8 cellular contexts compared by ENCODE assay signal in the genomic region with DNA sequence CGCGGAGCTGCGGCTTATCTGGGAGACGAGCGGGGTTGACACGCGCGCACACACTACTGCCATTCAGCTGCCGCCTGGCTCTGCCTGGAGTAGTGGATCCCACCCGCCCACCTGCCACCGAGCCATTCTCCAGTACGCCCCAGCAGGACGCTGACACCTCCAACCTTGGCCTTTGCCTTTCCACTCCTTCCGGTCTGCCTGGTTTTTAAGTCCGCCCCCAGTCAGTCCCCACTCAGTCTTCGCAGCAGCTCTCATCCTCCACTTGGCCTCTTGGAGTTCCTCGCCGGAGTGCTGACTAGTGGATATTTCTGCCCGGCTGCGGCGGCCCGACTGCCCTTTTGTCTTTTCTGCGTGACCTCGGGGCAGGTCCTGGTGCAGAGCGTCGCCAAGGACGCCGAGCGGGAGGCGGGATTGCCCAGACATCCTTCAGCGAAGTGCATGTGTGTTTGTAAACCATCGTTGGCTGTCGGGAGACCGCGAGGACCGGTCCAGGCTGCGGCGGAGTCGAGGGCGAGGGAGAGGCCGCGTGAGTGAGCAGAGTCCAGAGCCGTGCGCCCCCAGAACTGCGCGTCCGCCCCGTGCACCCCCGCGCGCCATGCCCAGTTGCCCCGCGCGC. TPM values are rescaled to one million over a fixed set of nuclear protein-coding genes. Genes with fewer than 3 reads are reported as not detected.
DNase-seq lines count a peak whose midpoint lies in the region; ATAC-seq and TF ChIP-seq lines count a peak whose summit lies in the region.

No MANE protein-coding gene starts in this region.

- no peak for DNase-seq in activated CD4-positive, alpha-beta T cell treated with anti-CD3 and anti-CD28 coated beads, Interleukin-2, amount 10 ng/mL, durations not matched to agents 24 days and 14 days
- no peak for DNase-seq in activated CD4-positive, alpha-beta T cell treated with anti-CD3 and anti-CD28 coated beads, Interleukin-2, amount 50 U/mL, for 4 hours
- DNase-seq in SJSA1 (ENCODE audit: low read depth in 1 of 2, low spot score in 2 of 2) (peak; percentile 82 to 86), fibroblast of villous mesenchyme (ENCODE audit: low read depth) (peak; percentile 29), hippocampal formation (lab: John Stamatoyannopoulos, UW) (no peak)
- DNase-seq in stimulated activated CD4-positive, alpha-beta T cell treated with anti-CD3 and anti-CD28 coated beads, Interleukin-4, amount 100 ng/mL, for 4 hours = no peak

- H3K9me3 Mint-ChIP-seq in activated CD4-positive, alpha-beta T cell treated with anti-CD3 and anti-CD28 coated beads, Interleukin-2, amount 10 ng/mL, durations not matched to agents 24 days and 14 days = no peaks in the 10 kb centered on the region

- H3K27ac ChIP-seq in SJSA1 (no peak overlapping the region), parathyroid adenoma (no peak overlapping the region)

- peak overlapping the region; percentile 57 for H3K4me3 Mint-ChIP-seq in activated CD4-positive, alpha-beta T cell treated with anti-CD3 and anti-CD28 coated beads, Interleukin-2, amount 10 ng/mL, durations not matched to agents 24 days and 14 days

- peaks cover 47% of the 10 kb centered on the region for H3K27me3 Mint-ChIP-seq in activated CD4-positive, alpha-beta T cell treated with anti-CD3 and anti-CD28 coated beads, Interleukin-2, amount 10 ng/mL, durations not matched to agents 24 days and 14 days

- peak overlapping the region; percentile 51 for H3K4me3 ChIP-seq in SJSA1
- peak overlapping the region; percentile 78 for H3K4me3 ChIP-seq in fibroblast of villous mesenchyme (ENCODE audit: low read depth, low read length)
- H3K4me3 ChIP-seq in parathyroid adenoma (ENCODE audit: low read depth, low read length) = peak overlapping the region; percentile 61

- H3K36me3 Mint-ChIP-seq in activated CD4-positive, alpha-beta T cell treated with anti-CD3 and anti-CD28 coated beads, Interleukin-2, amount 10 ng/mL, durations not matched to agents 24 days and 14 days (ENCODE audit: low read depth) = peaks cover 2% of the 10 kb centered on the region

- peak overlapping the region; percentile 81 for H2AFZ ChIP-seq in parathyroid adenoma

- H3K27ac Mint-ChIP-seq in activated CD4-positive, alpha-beta T cell treated with anti-CD3 and anti-CD28 coated beads, Interleukin-2, amount 10 ng/mL, durations not matched to agents 24 days and 14 days = no peak overlapping the region

- H3K27me3 ChIP-seq in SJSA1 (replicated peaks) (peaks cover 12% of the 10 kb centered on the region; the same call in 1 of the 2 replicates), parathyroid adenoma (ENCODE audit: control insufficient read depth, insufficient read depth, low read length) (no peaks in the 10 kb centered on the region)

- ATAC-seq in GM19463 (IDR thresholded peaks at IDR 0.05; ENCODE audit: unreplicated experiment) = no peak

- no peak overlapping the region for H3K9ac ChIP-seq in parathyroid adenoma

- H3K4me1 Mint-ChIP-seq in activated CD4-positive, alpha-beta T cell treated with anti-CD3 and anti-CD28 coated beads, Interleukin-2, amount 10 ng/mL, durations not matched to agents 24 days and 14 days = peaks cover 8% of the 10 kb centered on the region

- H3K4me2 ChIP-seq in parathyroid adenoma (ENCODE audit: low read length) = peak overlapping the region; percentile 95

- peaks cover 66% of the 10 kb centered on the region for H3K4me1 ChIP-seq in SJSA1 (replicated peaks)
- no peaks in the 10 kb centered on the region for H3K4me1 ChIP-seq in parathyroid adenoma

- intact Hi-C loops in activated CD4-positive, alpha-beta T cell treated with anti-CD3 and anti-CD28 coated beads, Interleukin-2, amount 10 ng/mL, durations not matched to agents 24 days and 14 days (cut with micrococcal nuclease) = no loop called here

- H3K79me2 ChIP-seq in parathyroid adenoma = no peaks in the 10 kb centered on the region

- no peak for TF ChIP-seq CTCF in fibroblast of villous mesenchyme (IDR thresholded peaks at IDR 0.05; ENCODE audit: insufficient read depth, low read depth, low read length)
- TF ChIP-seq CTCF in parathyroid adenoma (IDR thresholded peaks at IDR 0.05) = no peak

- H3K9me3 ChIP-seq in SJSA1 (replicated peaks) (no peaks in the 10 kb centered on the region), parathyroid adenoma (ENCODE audit: control insufficient read depth, low read length) (no peaks in the 10 kb centered on the region)

- H3K36me3 ChIP-seq in SJSA1 = peaks cover 17% of the 10 kb centered on the region
- H3K36me3 ChIP-seq in parathyroid adenoma (ENCODE audit: control insufficient read depth, insufficient read depth, low read length) = no peaks in the 10 kb centered on the region

RNA-seq across cellular contexts. Expression of gene SLIT2, which starts 1.1 kb away (rescaled TPM):
- total RNA-seq in activated CD4-positive, alpha-beta T cell treated with anti-CD3 and anti-CD28 coated beads, Interleukin-2, amount 10 ng/mL, durations not matched to agents 24 days and 14 days = 0.07 TPM in 2 replicates
- 13.4 and 20.7 TPM in 2 replicates for total RNA-seq in SJSA1 (2014; rRNA removed; shearing (Covaris generic))
- 8.4 and 20.7 TPM in 2 replicates for total RNA-seq in fibroblast of villous mesenchyme

Comparison
In these comparisons a context has a peak if more than half of its experiments do, and no peak if none do; other contexts are left out.
1. DNase-seq: peak in SJSA1 (2 of 2) and fibroblast of villous mesenchyme (single experiment); none in activated CD4-positive, alpha-beta T cell treated with anti-CD3 and anti-CD28 coated beads, Interleukin-2, amount 10 ng/mL, durations not matched to agents 24 days and 14 days (single experiment), activated CD4-positive, alpha-beta T cell treated with anti-CD3 and anti-CD28 coated beads, Interleukin-2, amount 50 U/mL, for 4 hours (0 of 2), hippocampal formation (0 of 2) and stimulated activated CD4-positive, alpha-beta T cell treated with anti-CD3 and anti-CD28 coated beads, Interleukin-4, amount 100 ng/mL, for 4 hours (0 of 2).
2. Peak in every context shown above with its lines, with median percentiles within 50 percentile points of each other: H3K4me3 ChIP-seq.